ENCODE assay signal across 11 cellular contexts in the genomic region with DNA sequence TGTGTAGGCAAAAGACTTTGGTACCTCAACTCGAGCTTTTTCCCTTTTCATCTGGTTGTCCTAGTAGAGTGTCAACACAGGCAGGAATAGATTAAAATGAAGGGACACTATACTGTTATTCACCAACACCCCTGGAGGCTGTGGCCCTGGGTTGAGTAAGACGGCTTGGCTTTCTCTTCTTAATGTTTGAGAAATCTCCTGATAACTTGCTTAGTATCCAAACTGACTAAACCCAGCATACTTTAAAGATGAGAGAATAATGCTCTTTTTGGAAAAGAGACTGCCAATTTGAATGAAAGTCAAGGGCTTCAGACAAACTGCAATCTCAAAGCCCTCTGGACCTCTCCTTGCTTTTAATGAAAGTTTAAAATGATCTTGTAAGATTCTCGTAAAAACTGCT. TPM values are rescaled to one million over a fixed set of nuclear protein-coding genes. Genes with fewer than 3 reads are reported as not detected.
A peak's percentile ranks its signal among the peaks of the same experiment; 100 is the strongest.
DNase-seq lines count a peak whose midpoint lies in the region; ATAC-seq and TF ChIP-seq lines count a peak whose summit lies in the region.
"Had no signal": no experiment of that assay in that cellular context is flagged by ENCODE, and none has a peak within 500 bp of the region (broad histone marks: within the 10 kb centered on the region; RNA-seq: fewer than 3 reads in every experiment).

No MANE protein-coding gene starts in this region.

- no peaks in the 10 kb centered on the region for H3K27me3 ChIP-seq in breast epithelium
- H3K27me3 ChIP-seq in lower lobe of right lung (ENCODE audit: low read depth): no peaks in the 10 kb centered on the region

- H3K9me3 ChIP-seq in breast epithelium (no peaks in the 10 kb centered on the region), lower lobe of right lung (no peaks in the 10 kb centered on the region)
- H3K9me3 ChIP-seq: psoas muscle had no signal

- 32% methylated on average over 3 of the region's 3 CpGs for WGBS in urinary bladder

- no peaks in the 10 kb centered on the region for H3K9me3 Mint-ChIP-seq in activated naive CD8-positive, alpha-beta T cell (ENCODE audit: low read depth)
- H3K9me3 Mint-ChIP-seq in activated naive CD8-positive, alpha-beta T cell treated with anti-CD3 and anti-CD28 coated beads for 36 hours: no peaks in the 10 kb centered on the region

- no peak overlapping the region for H3K4me3 Mint-ChIP-seq in activated naive CD8-positive, alpha-beta T cell
- no peak overlapping the region for H3K4me3 Mint-ChIP-seq in activated naive CD8-positive, alpha-beta T cell treated with anti-CD3 and anti-CD28 coated beads for 36 hours

- no peak for DNase-seq in activated naive CD8-positive, alpha-beta T cell treated with anti-CD3 and anti-CD28 coated beads for 36 hours
- DNase-seq in breast epithelium (ENCODE audit: low spot score in 2 of 2) (no peak), lower lobe of right lung (no peak), middle frontal gyrus (ENCODE audit: extremely low spot score, low spot score) (no peak), NCI-H2029 treated with DMSO at 0.1 percent for 48 hours (lab: John Stamatoyannopoulos, UW) (no peak), NCI-H1092 treated with DMSO at 0.1 percent for 48 hours (lab: John Stamatoyannopoulos, UW) (no peak)
- DNase-seq: C1 segment of cervical spinal cord, caudate nucleus had no signal

- H3K4me3 ChIP-seq in breast epithelium (no peak overlapping the region), lower lobe of right lung (no peak overlapping the region), urinary bladder (ENCODE audit: low read depth, low read length) (no peak overlapping the region)
- H3K4me3 ChIP-seq: psoas muscle had no signal

- TF ChIP-seq CTCF in breast epithelium (IDR thresholded peaks at IDR 0.05): no peak
- no peak for TF ChIP-seq CTCF in lower lobe of right lung (IDR thresholded peaks at IDR 0.05)

- H3K36me3 ChIP-seq in breast epithelium (no peaks in the 10 kb centered on the region), lower lobe of right lung (no peaks in the 10 kb centered on the region), urinary bladder (ENCODE audit: insufficient read depth) (no peaks in the 10 kb centered on the region)

- no peaks in the 10 kb centered on the region for H3K27me3 Mint-ChIP-seq in activated naive CD8-positive, alpha-beta T cell
- no peaks in the 10 kb centered on the region for H3K27me3 Mint-ChIP-seq in activated naive CD8-positive, alpha-beta T cell treated with anti-CD3 and anti-CD28 coated beads for 36 hours

- intact Hi-C loops in breast epithelium (cut with DNase I; ENCODE audit: low total_unique reads) (no loop called here), lower lobe of right lung (cut with DNase I) (no loop called here)

- H3K27ac Mint-ChIP-seq in activated naive CD8-positive, alpha-beta T cell: peak overlapping the region; percentile 31
- H3K27ac Mint-ChIP-seq in activated naive CD8-positive, alpha-beta T cell treated with anti-CD3 and anti-CD28 coated beads for 36 hours: no peak overlapping the region

- no peak for ATAC-seq in lower lobe of right lung
- ATAC-seq: psoas muscle had no signal

- TF ChIP-seq POLR2A in breast epithelium (IDR thresholded peaks at IDR 0.05): no peak

- H3K36me3 Mint-ChIP-seq in activated naive CD8-positive, alpha-beta T cell: no peaks in the 10 kb centered on the region
- peaks cover 3% of the 10 kb centered on the region for H3K36me3 Mint-ChIP-seq in activated naive CD8-positive, alpha-beta T cell treated with anti-CD3 and anti-CD28 coated beads for 36 hours

- H3K4me1 ChIP-seq in breast epithelium (no peaks in the 10 kb centered on the region), lower lobe of right lung (peaks cover 30% of the 10 kb centered on the region), urinary bladder (ENCODE audit: insufficient read depth) (no peaks in the 10 kb centered on the region)

- H3K4me1 Mint-ChIP-seq in activated naive CD8-positive, alpha-beta T cell (ENCODE audit: low read depth): peaks cover 19% of the 10 kb centered on the region
- H3K4me1 Mint-ChIP-seq in activated naive CD8-positive, alpha-beta T cell treated with anti-CD3 and anti-CD28 coated beads for 36 hours: peaks cover 12% of the 10 kb centered on the region

- H3K27ac ChIP-seq in breast epithelium (peak overlapping the region; percentile 76 to 87), lower lobe of right lung (peak overlapping the region; percentile 51), urinary bladder (ENCODE audit: low read depth) (peak overlapping the region; percentile 68)
- H3K27ac ChIP-seq: psoas muscle had no signal

RNA-seq across cellular contexts. Expression of a gene that starts 2.6 kb away (rescaled TPM):
- total RNA-seq in activated naive CD8-positive, alpha-beta T cell treated with anti-CD3 and anti-CD28 coated beads for 36 hours: 10 to 100 TPM; 11.3 to 12.1 TPM
- 10 to 100 TPM; 16.1 to 21.2 (median 16.3) TPM for total RNA-seq in breast epithelium
- total RNA-seq in lower lobe of right lung: 14.8 TPM
- total RNA-seq in urinary bladder: 37.2 TPM
- 6.6 TPM for polyA plus RNA-seq in urinary bladder
